In the genomic region with DNA sequence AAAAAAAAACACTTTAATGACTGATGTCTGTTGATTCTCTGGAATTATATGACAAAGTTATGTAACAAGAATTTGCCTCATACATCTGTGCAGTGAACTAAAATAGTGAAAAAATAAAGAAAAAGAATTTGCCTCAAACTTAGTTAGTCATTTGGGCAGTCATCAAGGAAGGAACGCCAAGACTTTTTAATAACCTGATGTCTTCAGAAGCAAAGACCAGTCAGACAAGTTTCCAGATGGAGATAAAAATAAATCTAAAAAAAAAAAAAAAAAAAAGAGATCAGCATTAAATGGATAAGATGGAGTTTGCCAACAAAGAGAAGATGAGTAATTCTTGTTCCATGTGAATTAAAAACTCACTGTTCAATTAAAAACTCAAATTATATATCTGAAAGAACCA, we compare ENCODE assay signal across 17 cellular contexts.
"Had no signal": no experiment of that assay in that cellular context is flagged by ENCODE, and none has a peak within 500 bp of the region (broad histone marks: within the 10 kb centered on the region; RNA-seq: fewer than 3 reads in every experiment).

No MANE protein-coding gene starts in this region.

- H3K9me3 ChIP-seq: left ventricle myocardium inferior, transverse colon had no signal

- H2AFZ ChIP-seq: hepatocyte had no signal

- H3K27me3 ChIP-seq: hepatocyte, transverse colon had no signal

- DNase-seq: activated CD4-positive, alpha-beta T cell treated with anti-CD3 and anti-CD28 coated beads, Interleukin-2, amount 10 ng/mL, durations not matched to agents 24 days and 14 days; activated CD4-positive, CD25-positive, alpha-beta regulatory T cell; activated CD8-positive, alpha-beta memory T cell treated with anti-CD3 and anti-CD28 coated beads, Interleukin-2, amount 50 U/mL, for 48 hours; activated gamma-delta T cell treated with Interleukin-2 at 50 U/mL for 16 hours; activated naive CD8-positive, alpha-beta T cell treated with anti-CD3 and anti-CD28 coated beads for 36 hours; activated T-cell treated with anti-CD3 and anti-CD28 coated beads, Interleukin-2, amount 50 U/mL, for 72 hours; amygdala; cortex of kidney; effector CD8-positive, alpha-beta T cell; left ventricle myocardium inferior; naive thymus-derived CD8-positive, alpha-beta T cell; stimulated activated CD4-positive, alpha-beta T cell treated with anti-CD3 and anti-CD28 coated beads, Interleukin-15, amount 100 ng/mL, for 24 hours; stimulated activated CD4-positive, alpha-beta T cell treated with anti-CD3 and anti-CD28 coated beads, Interleukin-4, amount 100 ng/mL, for 1 hour; stimulated activated naive B cell treated with anti-CD40 and anti-IgM and Interleukin-4, amounts not matched to agents 10 μg/mL and 1 μg/mL and 100 μg/mL, for 72 hours; T-helper 17 cell; transverse colon had no signal

- H3K79me2 ChIP-seq: hepatocyte had no signal

- H3K27ac ChIP-seq: hepatocyte, left ventricle myocardium inferior, transverse colon had no signal

- H3K4me2 ChIP-seq: hepatocyte had no signal

- ATAC-seq: activated T-cell treated with anti-CD3 and anti-CD28 coated beads, Interleukin-2, amount 50 U/mL, for 72 hours; naive thymus-derived CD8-positive, alpha-beta T cell; stimulated activated naive B cell treated with anti-CD40 and anti-IgM and Interleukin-4, amounts not matched to agents 10 μg/mL and 1 μg/mL and 100 μg/mL, for 72 hours; T-helper 17 cell had no signal

- H3K4me3 ChIP-seq: hepatocyte, left ventricle myocardium inferior, transverse colon had no signal

- H3K36me3 ChIP-seq: left ventricle myocardium inferior, transverse colon had no signal
